ENCODE assay signal across 18 cellular contexts in genomic region chr3:171175840-171176239, GRCh38.
DNase-seq lines count a peak whose midpoint lies in the region; ATAC-seq lines count a peak whose summit lies in the region.
"Had no signal": no experiment of that assay in that cellular context is flagged by ENCODE, and none has a peak within 500 bp of the region (broad histone marks: within the 10 kb centered on the region; RNA-seq: fewer than 3 reads in every experiment).

No MANE protein-coding gene starts in this region.

- DNase-seq in GM03348 (ENCODE audit: low spot score) (peak; percentile 43), caudate nucleus (lab: John Stamatoyannopoulos, UW) (no peak), left ventricle myocardium superior (no peak), GOT3 (lab: John Stamatoyannopoulos, UW) (no peak), NK-92 (lab: John Stamatoyannopoulos, UW; ENCODE audit: unreplicated experiment) (no peak)
- DNase-seq: activated B cell treated with CpG ODN at 0.5 μM for 24 hours; CD4-positive, CD25-positive, alpha-beta regulatory T cell; effector memory CD8-positive, alpha-beta T cell; EL; mammary epithelial cell; NCI-H2081; posterior cingulate gyrus had no signal

- H3K36me3 ChIP-seq in skeletal muscle tissue (ENCODE audit: control insufficient read depth in 3 of 3, insufficient read depth in 3 of 3, low read length in 3 of 3): peaks cover 0 to 4% (median 4%) of the 10 kb centered on the region in 3 donors

- H3K27ac ChIP-seq in caudate nucleus (ENCODE audit: low read depth, low read length): peak overlapping the region; percentile 49
- H3K27ac ChIP-seq in skeletal muscle tissue (ENCODE audit: low read depth, low read length): peak overlapping the region; percentile 76
- H3K27ac ChIP-seq: SK-N-MC had no signal

- peak; percentile 46 for ATAC-seq in left ventricle myocardium superior
- ATAC-seq in GM18909 (IDR thresholded peaks at IDR 0.05; ENCODE audit: poor library complexity, unreplicated experiment): no peak
- no peak for ATAC-seq in HG02678 (IDR thresholded peaks at IDR 0.05; ENCODE audit: unreplicated experiment)
- ATAC-seq: effector memory CD8-positive, alpha-beta T cell; GM23338; stimulated activated effector memory CD8-positive, alpha-beta T cell treated with anti-CD3 and anti-CD28 coated beads, Interleukin-12 subunit alpha, Interleukin-12 subunit beta, amount 100 ng/mL, for 72 hours had no signal

- peak overlapping the region in 2 of 3 donors; percentile 34 to 63 for H3K9ac ChIP-seq in skeletal muscle tissue (ENCODE audit: low read depth in 1 of 3, low read length in 3 of 3)

- no peaks in the 10 kb centered on the region for H3K27me3 ChIP-seq in skeletal muscle tissue (ENCODE audit: control insufficient read depth in 3 of 3, insufficient read depth in 3 of 3, low read length in 3 of 3)

- no peaks in the 10 kb centered on the region for H3K9me3 ChIP-seq in skeletal muscle tissue (ENCODE audit: control insufficient read depth in 3 of 3, low read length in 3 of 3)

- H3K4me3 ChIP-seq in skeletal muscle tissue (ENCODE audit: low read length in 3 of 3): peak overlapping the region; percentile 30 to 40 (median 34)
- H3K4me3 ChIP-seq: GM23338, SK-N-MC had no signal

- intact Hi-C loops in left ventricle myocardium superior (cut with micrococcal nuclease): no loop called here

- H3K4me1 ChIP-seq in skeletal muscle tissue (ENCODE audit: control insufficient read depth in 3 of 3, insufficient read depth in 3 of 3, low read length in 3 of 3): peaks cover 14 to 24% (median 16%) of the 10 kb centered on the region in 3 donors
